9 cellular contexts compared by ENCODE assay signal in the genomic region with DNA sequence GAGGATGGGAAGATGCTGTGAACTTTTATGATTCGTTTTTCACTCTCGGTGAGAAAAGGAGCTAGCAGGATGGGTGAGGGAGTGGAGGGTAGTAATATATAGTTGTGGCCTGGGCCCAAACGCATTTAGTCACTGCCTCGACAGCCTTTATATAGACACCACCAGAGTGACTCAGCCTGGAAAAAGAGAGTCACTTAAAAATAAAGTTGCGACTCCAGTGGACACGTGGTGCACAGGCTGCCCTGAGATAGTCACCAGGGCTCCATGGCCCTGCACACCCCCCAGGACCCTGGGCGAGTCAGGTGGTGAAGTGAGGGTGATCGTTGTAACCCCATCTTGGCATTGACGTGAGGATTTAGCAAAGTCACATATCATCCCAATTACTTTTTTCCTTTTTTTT.
DNase-seq lines count a peak whose midpoint lies in the region; ATAC-seq, FAIRE-seq and TF ChIP-seq lines count a peak whose summit lies in the region.
"Had no signal": no experiment of that assay in that cellular context is flagged by ENCODE, and none has a peak within 500 bp of the region (broad histone marks: within the 10 kb centered on the region; RNA-seq: fewer than 3 reads in every experiment).

No MANE protein-coding gene starts in this region.

- TF ChIP-seq EP300 in K562 (IDR thresholded peaks at IDR 0.05; ENCODE audit: low read length), result no peak

- intact Hi-C loops in K562 (cut with micrococcal nuclease) (no loop called here), upper lobe of right lung (cut with DNase I) (no loop called here)

- TF ChIP-seq CTCF in AG04450 (IDR thresholded peaks at IDR 0.05; ENCODE audit: low read depth, low read length) (no peak), K562 (IDR thresholded peaks at IDR 0.05 in 2 of 3, conservative IDR thresholded peaks at IDR 0.05 in 1 of 3; ENCODE audit: insufficient read depth in 2 of 3, low read depth in 1 of 3, low read length in 3 of 3) (no peak), upper lobe of right lung (IDR thresholded peaks at IDR 0.05) (no peak)

- CTCF ChIA-PET in AG04450 (lab: Charles Lee), result no interaction called here
- CTCF ChIA-PET in K562 (lab: Yijun Ruan, JAX; ENCODE audit: low intra/inter-chr PET ratio), result no interaction called here
- CTCF ChIA-PET in HEK293T (lab: Yijun Ruan, JAX), result interaction anchor here (0.7 kb wide), 1 partner anchor 119 kb away, joined by 3 read pairs; no protein-coding TSS in a partner anchor
- CTCF ChIA-PET in CD8-positive, alpha-beta memory T cell (lab: Charles Lee), result no interaction called here

- no peak for ATAC-seq in K562
- ATAC-seq in upper lobe of right lung, result no peak
- no peak for ATAC-seq in GM21528 (IDR thresholded peaks at IDR 0.05; ENCODE audit: low FRiP score, unreplicated experiment)
- ATAC-seq: sciatic nerve had no signal

- no peak for DNase-seq in AG04450 (ENCODE audit: low read depth, low spot score)
- peak; percentile 40 for DNase-seq in HS-5 (ENCODE audit: low read depth)
- DNase-seq in K562 (ENCODE audit: extremely low read depth in 1 of 4, low spot score in 3 of 4), result peak in 1 of 4 experiments; percentile 40
- no peak for DNase-seq in HEK293T (ENCODE audit: extremely low spot score)
- no peak for DNase-seq in upper lobe of right lung
- no peak for DNase-seq in CD8-positive, alpha-beta memory T cell

- H3K36me3 Mint-ChIP-seq in CD8-positive, alpha-beta memory T cell, result peaks cover 3 to 9% (median 6%) of the 10 kb centered on the region in 3 donors

- H3K4me3 Mint-ChIP-seq in CD8-positive, alpha-beta memory T cell, result no peak overlapping the region

- BruUV-seq in K562 (replicated peaks; lab: Mats Ljungman, UMichigan), result no TSS peak

- WGBS in K562 (ENCODE audit: insufficient coverage, low coverage, missing lambda C conversion rate), result 69% methylated on average over 9 of the region's 9 CpGs

- no peak overlapping the region for H3K4me2 ChIP-seq in K562 (ENCODE audit: insufficient read depth, low read length)

- no peaks in the 10 kb centered on the region for H3K27me3 ChIP-seq in AG04450 (ENCODE audit: control insufficient read depth, insufficient read depth, low read length)
- no peaks in the 10 kb centered on the region for H3K27me3 ChIP-seq in K562 (ENCODE audit: control insufficient read depth in 2 of 2, insufficient read depth in 2 of 2, low read length in 2 of 2)
- no peaks in the 10 kb centered on the region for H3K27me3 ChIP-seq in muscle layer of duodenum (ENCODE audit: low read depth, low read length)
- no peaks in the 10 kb centered on the region for H3K27me3 ChIP-seq in upper lobe of right lung
- no peaks in the 10 kb centered on the region for H3K27me3 ChIP-seq in CD8-positive, alpha-beta memory T cell (ENCODE audit: insufficient read depth, low read length, poor library complexity, severe bottlenecking)

- POLR2A ChIA-PET in AG04450 (lab: Yijun Ruan, JAX), result no interaction called here
- POLR2A ChIA-PET in K562 (lab: Yijun Ruan, JAX), result interaction anchor here (1.0 kb wide), 1 partner anchor 8 kb away, joined by 3 read pairs; no protein-coding TSS in a partner anchor
- POLR2A ChIA-PET in HEK293T (lab: Yijun Ruan, JAX), result no interaction called here
- POLR2A ChIA-PET in CD8-positive, alpha-beta memory T cell (lab: Charles Lee), result no interaction called here

- H3K79me2 ChIP-seq in K562 (ENCODE audit: control insufficient read depth, insufficient read depth, low read length), result peaks cover 73% of the 10 kb centered on the region

- no peak overlapping the region for H3K9ac ChIP-seq in K562 (ENCODE audit: insufficient read depth in 1 of 2, low read depth in 2 of 2, low read length in 2 of 2)

- no peak for TF ChIP-seq RAD21 in K562 (CRISPR knock-in tag; conservative IDR thresholded peaks at IDR 0.05 in 1 of 2, IDR thresholded peaks at IDR 0.05 in 1 of 2)

- H3K4me1 ChIP-seq in K562 (replicated peaks in 1 of 2; ENCODE audit: control insufficient read depth in 2 of 2, insufficient read depth in 2 of 2, low read length in 2 of 2) (peaks cover 15 to 27% of the 10 kb centered on the region in 2 experiments), muscle layer of duodenum (ENCODE audit: control insufficient read depth in 1 of 2, insufficient read depth in 2 of 2, low read length in 2 of 2) (peaks cover 5 to 15% of the 10 kb centered on the region in 2 donors), upper lobe of right lung (peaks cover 10% of the 10 kb centered on the region)
- no peaks in the 10 kb centered on the region for H3K4me1 ChIP-seq in CD8-positive, alpha-beta memory T cell (ENCODE audit: insufficient read depth, low read length)

- H4K20me1 ChIP-seq in K562 (replicated peaks; ENCODE audit: control insufficient read depth, insufficient read depth, low read length), result peaks cover 22% of the 10 kb centered on the region

- H3K9me3 ChIP-seq in AG04450 (ENCODE audit: control insufficient read depth, insufficient read depth, low read length) (no peaks in the 10 kb centered on the region; the same call in 1 of the 2 replicates), K562 (replicated peaks; ENCODE audit: control insufficient read depth, insufficient read depth, low read depth, low read length) (no peaks in the 10 kb centered on the region), muscle layer of duodenum (ENCODE audit: control insufficient read depth in 1 of 2, low read length in 2 of 2) (no peaks in the 10 kb centered on the region), upper lobe of right lung (no peaks in the 10 kb centered on the region)
- no peaks in the 10 kb centered on the region for H3K9me3 ChIP-seq in CD8-positive, alpha-beta memory T cell (ENCODE audit: low read length)

- H3K27ac ChIP-seq in AG04450 (ENCODE audit: low read depth, low read length) (peak overlapping the region; percentile 47), K562 (ENCODE audit: extremely low read depth, low read depth, low read length) (no peak overlapping the region), muscle layer of duodenum (ENCODE audit: low read length) (peak overlapping the region; percentile 35), upper lobe of right lung (no peak overlapping the region)
- no peak overlapping the region for H3K27ac ChIP-seq in CD8-positive, alpha-beta memory T cell (ENCODE audit: low read depth, low read length)

- TF ChIP-seq POLR2A in K562 (conservative IDR thresholded peaks at IDR 0.05), result no peak

- no peaks in the 10 kb centered on the region for H3K9me1 ChIP-seq in K562 (ENCODE audit: control insufficient read depth, insufficient read depth, low read length)

- in situ Hi-C loops in K562 (cut with MboI), result no loop called here

- FAIRE-seq in K562 (lab: Jason Lieb, UNC), result no peak

- H3K4me3 ChIP-seq in AG04450 (ENCODE audit: low read depth, low read length) (no peak overlapping the region), K562 (no peak overlapping the region), muscle layer of duodenum (ENCODE audit: low read depth in 1 of 2, low read length in 2 of 2) (no peak overlapping the region), upper lobe of right lung (no peak overlapping the region)
- no peak overlapping the region for H3K4me3 ChIP-seq in CD8-positive, alpha-beta memory T cell (ENCODE audit: low read length)

- no peaks in the 10 kb centered on the region for H3K27me3 Mint-ChIP-seq in CD8-positive, alpha-beta memory T cell

- H3K36me3 ChIP-seq in K562 (ENCODE audit: control insufficient read depth, insufficient read depth, low read length) (peaks cover 19% of the 10 kb centered on the region; the same call in 2 of the 3 replicates), muscle layer of duodenum (ENCODE audit: control insufficient read depth in 1 of 2, insufficient read depth in 2 of 2, low read length in 2 of 2) (peaks cover 4 to 5% of the 10 kb centered on the region in 2 donors), upper lobe of right lung (peaks cover 3% of the 10 kb centered on the region)
- no peaks in the 10 kb centered on the region for H3K36me3 ChIP-seq in CD8-positive, alpha-beta memory T cell (ENCODE audit: insufficient read depth, low read length)

- H3K27ac Mint-ChIP-seq in CD8-positive, alpha-beta memory T cell, result no peak overlapping the region

- no peak overlapping the region for H2AFZ ChIP-seq in K562 (ENCODE audit: low read depth, low read length)

- peaks cover 7 to 12% (median 9%) of the 10 kb centered on the region in 3 donors for H3K4me1 Mint-ChIP-seq in CD8-positive, alpha-beta memory T cell

- no peaks in the 10 kb centered on the region for H3K9me3 Mint-ChIP-seq in CD8-positive, alpha-beta memory T cell

TF ChIP-seq in K562, 482 proteins besides CTCF, POLR2A, EP300 and RAD21 (continues in another document):
- TF ChIP-seq SAFB (IDR thresholded peaks at IDR 0.05; ENCODE audit: borderline replicate concordance, low read depth, low read length) (no peak), ZFX (CRISPR knock-in tag; IDR thresholded peaks at IDR 0.05) (peak; percentile 42)
- TF ChIP-seq, protein P1, sequence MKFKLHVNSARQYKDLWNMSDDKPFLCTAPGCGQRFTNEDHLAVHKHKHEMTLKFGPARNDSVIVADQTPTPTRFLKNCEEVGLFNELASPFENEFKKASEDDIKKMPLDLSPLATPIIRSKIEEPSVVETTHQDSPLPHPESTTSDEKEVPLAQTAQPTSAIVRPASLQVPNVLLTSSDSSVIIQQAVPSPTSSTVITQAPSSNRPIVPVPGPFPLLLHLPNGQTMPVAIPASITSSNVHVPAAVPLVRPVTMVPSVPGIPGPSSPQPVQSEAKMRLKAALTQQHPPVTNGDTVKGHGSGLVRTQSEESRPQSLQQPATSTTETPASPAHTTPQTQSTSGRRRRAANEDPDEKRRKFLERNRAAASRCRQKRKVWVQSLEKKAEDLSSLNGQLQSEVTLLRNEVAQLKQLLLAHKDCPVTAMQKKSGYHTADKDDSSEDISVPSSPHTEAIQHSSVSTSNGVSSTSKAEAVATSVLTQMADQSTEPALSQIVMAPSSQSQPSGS (CRISPR knock-in tag; IDR thresholded peaks at IDR 0.05), result no peak

TF ChIP-seq in HEK293T, 16 proteins besides CTCF, POLR2A, EP300 and RAD21 (continues in another document):
- no peak for TF ChIP-seq HDGF (IDR thresholded peaks at IDR 0.05; ENCODE audit: borderline replicate concordance)
- TF ChIP-seq LEF1 (IDR thresholded peaks at IDR 0.05; ENCODE audit: borderline replicate concordance), result no peak
- TF ChIP-seq ARNT (IDR thresholded peaks at IDR 0.05), result no peak
- no peak for TF ChIP-seq SP1 (IDR thresholded peaks at IDR 0.05)
- no peak for TF ChIP-seq ZNF384 (IDR thresholded peaks at IDR 0.05)
- no peak for TF ChIP-seq CTBP1 (IDR thresholded peaks at IDR 0.05; ENCODE audit: borderline replicate concordance)
- no peak for TF ChIP-seq FOXA1 (IDR thresholded peaks at IDR 0.05)
- no peak for TF ChIP-seq NFRKB (IDR thresholded peaks at IDR 0.05)
- no peak for TF ChIP-seq FOXM1 (IDR thresholded peaks at IDR 0.05; ENCODE audit: borderline replicate concordance)
- no peak for TF ChIP-seq SUZ12 (IDR thresholded peaks at IDR 0.05)
- TF ChIP-seq BHLHE40 (IDR thresholded peaks at IDR 0.05; ENCODE audit: borderline replicate concordance), result no peak
- TF ChIP-seq L3MBTL2 (conservative IDR thresholded peaks at IDR 0.05), result no peak

Comparison
In these comparisons a context has a peak if more than half of its experiments do, and no peak if none do; other contexts are left out.
1. H3K27ac ChIP-seq: peak in AG04450 (single experiment) and muscle layer of duodenum (single experiment); none in K562 (single experiment), upper lobe of right lung (single experiment) and CD8-positive, alpha-beta memory T cell (single experiment).